10 cellular contexts compared by ENCODE assay signal in the genomic region with DNA sequence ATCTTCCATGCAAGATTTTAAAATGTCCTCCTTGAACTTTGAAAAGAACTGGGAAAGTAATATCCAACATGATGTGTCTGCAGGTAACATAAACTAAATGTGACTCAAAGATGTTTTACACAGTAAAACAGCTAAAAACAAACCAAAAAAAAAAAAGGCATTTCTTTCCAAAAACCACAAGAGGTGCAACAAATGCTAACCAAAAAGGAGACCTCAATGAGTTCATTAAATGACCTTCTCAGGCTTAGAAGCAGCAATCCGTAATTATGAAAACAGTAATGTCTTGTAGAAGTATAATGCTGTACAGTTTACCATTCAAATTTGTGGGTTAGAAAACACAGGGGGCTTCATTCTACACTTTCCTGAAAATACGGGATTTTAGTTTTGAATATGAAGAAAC. TPM values are rescaled to one million over a fixed set of nuclear protein-coding genes. Genes with fewer than 3 reads are reported as not detected.
A peak's percentile ranks its signal among the peaks of the same experiment; 100 is the strongest.
DNase-seq lines count a peak whose midpoint lies in the region; TF ChIP-seq lines count a peak whose summit lies in the region.
"Had no signal": no experiment of that assay in that cellular context is flagged by ENCODE, and none has a peak within 500 bp of the region (broad histone marks: within the 10 kb centered on the region; RNA-seq: fewer than 3 reads in every experiment).

No MANE protein-coding gene starts in this region.

- TF ChIP-seq CTCF in Calu3 (IDR thresholded peaks at IDR 0.05; ENCODE audit: unreplicated experiment) (no peak), osteocyte (IDR thresholded peaks at IDR 0.05) (no peak), GM20000 (IDR thresholded peaks at IDR 0.05; ENCODE audit: extremely low read depth, missing control alignments) (no peak)

- WGBS in ectodermal cell, 2 experiments, result 94 to 96% methylated on average over 2 of the region's 2 CpGs

- no peak overlapping the region for H3K27ac ChIP-seq in ectodermal cell (ENCODE audit: insufficient read depth, low read depth, low read length, poor library complexity, severe bottlenecking)

- CTCF ChIA-PET in Calu3 (lab: Charles Lee), result interaction anchor here (0.6 to 2.2 kb wide), 4 partner anchors 21 to 54 kb away, joined by 3 to 9 read pairs (median 4); no protein-coding TSS in a partner anchor

- H3K9me3 Mint-ChIP-seq in Calu3 (ENCODE audit: low read depth, unreplicated experiment), result no peaks in the 10 kb centered on the region
- H3K9me3 Mint-ChIP-seq in osteocyte (ENCODE audit: unreplicated experiment), result no peaks in the 10 kb centered on the region

- H3K4me3 ChIP-seq in ectodermal cell (ENCODE audit: insufficient read depth, low read depth, low read length), result peak overlapping the region; percentile 69

- H3K36me3 Mint-ChIP-seq in Calu3 (ENCODE audit: insufficient read depth, unreplicated experiment), result peaks cover 72% of the 10 kb centered on the region
- peaks cover 4% of the 10 kb centered on the region for H3K36me3 Mint-ChIP-seq in osteocyte (ENCODE audit: unreplicated experiment)

- peaks cover 46% of the 10 kb centered on the region for H3K4me1 Mint-ChIP-seq in Calu3 (ENCODE audit: low read depth, unreplicated experiment)
- H3K4me1 Mint-ChIP-seq in osteocyte (ENCODE audit: unreplicated experiment), result peaks cover 55% of the 10 kb centered on the region

- no peaks in the 10 kb centered on the region for H3K36me3 ChIP-seq in ectodermal cell (ENCODE audit: control insufficient read depth, insufficient read depth, low read length)

- no peaks in the 10 kb centered on the region for H3K9me3 ChIP-seq in ectodermal cell (ENCODE audit: control insufficient read depth, low read length)

- H3K27ac Mint-ChIP-seq in Calu3 (ENCODE audit: unreplicated experiment), result peak overlapping the region; percentile 96
- peak overlapping the region; percentile 97 for H3K27ac Mint-ChIP-seq in osteocyte (ENCODE audit: unreplicated experiment)

- intact Hi-C loops in Calu3 (cut with micrococcal nuclease; ENCODE audit: unreplicated experiment), result loop anchor here (1.0 to 2.0 kb wide), 4 partner anchors 21 to 56 kb away; partner anchors contain the start of gene UBLCP1

- peak overlapping the region; percentile 95 for H3K4me3 Mint-ChIP-seq in Calu3 (ENCODE audit: low read depth, unreplicated experiment)
- peak overlapping the region; percentile 95 for H3K4me3 Mint-ChIP-seq in osteocyte (ENCODE audit: unreplicated experiment)

- peaks cover 21% of the 10 kb centered on the region for H3K4me1 ChIP-seq in ectodermal cell (ENCODE audit: control insufficient read depth, insufficient read depth, low read length)

- H3K27me3 Mint-ChIP-seq in Calu3 (ENCODE audit: unreplicated experiment) (no peaks in the 10 kb centered on the region), osteocyte (ENCODE audit: unreplicated experiment) (no peaks in the 10 kb centered on the region)

- DNase-seq in Calu3 (no peak), OCI-M1 (lab: John Stamatoyannopoulos, UW) (peak; percentile 57), osteocyte (ENCODE audit: extremely low spot score, unreplicated experiment) (no peak), ureter (ENCODE audit: low spot score) (no peak), GM20000 (ENCODE audit: low spot score) (no peak), NOMO-1 treated with DMSO at 0.1 percent for 48 hours (lab: John Stamatoyannopoulos, UW; ENCODE audit: unreplicated experiment) (no peak)
- no peak for DNase-seq in effector CD8-positive, alpha-beta T cell (lab: John Stamatoyannopoulos, UW)
- DNase-seq: effector CD4-positive, alpha-beta T cell; NCI-H1105 had no signal

- no peaks in the 10 kb centered on the region for H3K27me3 ChIP-seq in ectodermal cell (ENCODE audit: control insufficient read depth, insufficient read depth, low read length, poor library complexity, severe bottlenecking)

- no TSS peak for BruUV-seq in Calu3 (replicated peaks; lab: Mats Ljungman, UMichigan)

RNA-seq across cellular contexts. Expression of gene RNF145, which starts 2.5 kb away (rescaled TPM):
- total RNA-seq in Calu3 (2022), result 169 and 193 TPM in 2 replicates
- polyA plus RNA-seq in ectodermal cell (2013, experiment 1 of 4), result 83.3 TPM
- polyA plus RNA-seq in ectodermal cell (2013, experiment 2 of 4), result 87.8 TPM
- 69.3 TPM for polyA plus RNA-seq in ectodermal cell (2013, experiment 3 of 4)
- polyA plus RNA-seq in ectodermal cell (2013, experiment 4 of 4), result 81.3 TPM
- 93.4 and 99.8 TPM in 2 replicates for total RNA-seq in osteocyte
- total RNA-seq in ureter, result 96.1 TPM

RNA-seq across cellular contexts. Expression of gene UBLCP1, which starts 56.3 kb away (rescaled TPM):
- total RNA-seq in Calu3 (2022), result 35.8 and 39.5 TPM in 2 replicates
- polyA plus RNA-seq in ectodermal cell (2013, experiment 1 of 4), result 47.4 TPM
- polyA plus RNA-seq in ectodermal cell (2013, experiment 2 of 4), result 59.1 TPM
- polyA plus RNA-seq in ectodermal cell (2013, experiment 3 of 4), result 48.4 TPM
- polyA plus RNA-seq in ectodermal cell (2013, experiment 4 of 4), result 50.9 TPM
- total RNA-seq in osteocyte, result 33.8 and 35.7 TPM in 2 replicates
- total RNA-seq in ureter, result 28.9 TPM
